10 cellular contexts compared by ENCODE assay signal in the genomic region with DNA sequence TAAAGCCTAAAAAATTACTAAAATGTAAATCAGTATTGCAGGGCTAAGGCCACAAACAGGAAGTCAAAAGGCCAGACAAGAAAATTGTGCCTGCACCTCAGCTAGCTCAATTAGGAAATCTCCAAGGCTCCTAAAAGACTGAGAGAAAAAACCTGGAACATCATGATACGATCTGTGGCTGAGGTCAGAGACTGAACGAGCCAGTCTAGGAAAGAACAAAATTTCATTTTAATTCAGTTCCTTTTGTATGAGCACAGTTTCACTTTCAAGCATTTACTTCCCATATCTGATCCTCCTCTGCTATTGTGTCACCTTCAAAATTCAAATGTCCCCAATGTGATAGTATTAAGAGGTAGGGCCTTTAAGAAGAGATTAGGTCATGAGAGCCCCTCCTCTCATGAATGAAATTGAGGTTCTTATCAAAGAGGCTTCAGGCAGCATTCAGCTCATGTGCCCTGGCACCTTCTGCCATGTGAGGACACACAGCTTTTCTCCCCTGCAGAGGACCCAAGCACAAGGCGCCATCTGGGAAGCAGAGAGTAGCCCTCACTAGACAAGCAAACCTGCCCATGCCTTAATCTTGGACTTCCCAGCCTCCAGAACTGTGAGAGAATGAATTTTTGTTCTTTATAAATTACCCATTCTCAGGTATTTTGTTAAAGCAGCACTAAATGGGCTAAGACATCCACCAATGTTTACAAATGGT. TPM values are rescaled to one million over a fixed set of nuclear protein-coding genes. Genes with fewer than 3 reads are reported as not detected.
DNase-seq lines count a peak whose midpoint lies in the region; FAIRE-seq and TF ChIP-seq lines count a peak whose summit lies in the region.
"Had no signal": no experiment of that assay in that cellular context is flagged by ENCODE, and none has a peak within 500 bp of the region (broad histone marks: within the 10 kb centered on the region; RNA-seq: fewer than 3 reads in every experiment).

No MANE protein-coding gene starts in this region.

- intact Hi-C loops in adrenal gland (cut with DNase I) = no loop called here

- peaks cover 20% of the 10 kb centered on the region for H3K4me1 Mint-ChIP-seq in T-helper 1 cell treated with Interleukin-12 subunit alpha and Interleukin-12 subunit beta and Interleukin-4 antibody, amounts not matched to agents 30 μg/mL and 1 μg/mL, for 36 hours (ENCODE audit: low read depth)

- peaks cover 100% of the 10 kb centered on the region for H3K36me3 ChIP-seq in KOPT-K1 (ENCODE audit: insufficient read depth, low read length)
- peaks cover 0 to 43% of the 10 kb centered on the region in 2 donors for H3K36me3 ChIP-seq in adrenal gland (replicated peaks in 1 of 2)
- peaks cover 36 to 44% (median 38%) of the 10 kb centered on the region in 3 donors for H3K36me3 ChIP-seq in skeletal muscle tissue (ENCODE audit: control insufficient read depth in 3 of 3, insufficient read depth in 3 of 3, low read length in 3 of 3)

- H3K27ac ChIP-seq in KOPT-K1 (ENCODE audit: low read depth, low read length, poor library complexity, severe bottlenecking) = peak overlapping the region; percentile 3
- peak overlapping the region; percentile 30 to 83 (median 51) for H3K27ac ChIP-seq in adrenal gland
- H3K27ac ChIP-seq in skeletal muscle tissue (ENCODE audit: low read depth, low read length) = peak overlapping the region; percentile 41

- no peaks in the 10 kb centered on the region for H3K9me3 Mint-ChIP-seq in T-helper 1 cell treated with Interleukin-12 subunit alpha and Interleukin-12 subunit beta and Interleukin-4 antibody, amounts not matched to agents 30 μg/mL and 1 μg/mL, for 36 hours

- 40 to 56% (median 49%) methylated on average over 3 of the region's 3 CpGs for WGBS in adrenal gland, 4 donors

- FAIRE-seq in HTR-8/SVneo (lab: Jason Lieb, UNC) = no peak

- peak overlapping the region; percentile 5 for H3K4me3 Mint-ChIP-seq in T-helper 1 cell treated with Interleukin-12 subunit alpha and Interleukin-12 subunit beta and Interleukin-4 antibody, amounts not matched to agents 30 μg/mL and 1 μg/mL, for 36 hours

- peak overlapping the region; percentile 70 for H3K27ac Mint-ChIP-seq in T-helper 1 cell treated with Interleukin-12 subunit alpha and Interleukin-12 subunit beta and Interleukin-4 antibody, amounts not matched to agents 30 μg/mL and 1 μg/mL, for 36 hours

- TF ChIP-seq POLR2A in adrenal gland (IDR thresholded peaks at IDR 0.05) = no peak

- H3K4me1 ChIP-seq in adrenal gland (replicated peaks in 1 of 2) (peaks cover 10 to 34% of the 10 kb centered on the region in 2 donors), skeletal muscle tissue (ENCODE audit: control insufficient read depth in 3 of 3, insufficient read depth in 3 of 3, low read length in 3 of 3) (peaks cover 8 to 25% (median 22%) of the 10 kb centered on the region in 3 donors)

- TF ChIP-seq CTCF in adrenal gland (IDR thresholded peaks at IDR 0.05) = no peak

- H3K27me3 ChIP-seq in adrenal gland (no peaks in the 10 kb centered on the region), skeletal muscle tissue (ENCODE audit: control insufficient read depth in 3 of 3, insufficient read depth in 3 of 3, low read length in 3 of 3) (no peaks in the 10 kb centered on the region)

- H3K36me3 Mint-ChIP-seq in T-helper 1 cell treated with Interleukin-12 subunit alpha and Interleukin-12 subunit beta and Interleukin-4 antibody, amounts not matched to agents 30 μg/mL and 1 μg/mL, for 36 hours (ENCODE audit: low read depth) = peaks cover 35% of the 10 kb centered on the region

- DNase-seq in T-helper 1 cell (no peak), adrenal gland (peak in 1 of 7 donors; percentile 62), HTR-8/SVneo (ENCODE audit: insufficient read length, low spot score) (no peak), cerebellum (ENCODE audit: low spot score) (no peak), superior temporal gyrus (ENCODE audit: extremely low spot score) (no peak)
- DNase-seq: cerebellar nuclear complex; stimulated activated CD4-positive, alpha-beta T cell treated with anti-CD3 and anti-CD28 coated beads, Interleukin-4, amount 100 ng/mL, for 24 hours had no signal

- no peak overlapping the region for H3K9ac ChIP-seq in skeletal muscle tissue (ENCODE audit: low read depth in 1 of 3, low read length in 3 of 3)

- no peaks in the 10 kb centered on the region for H3K27me3 Mint-ChIP-seq in T-helper 1 cell treated with Interleukin-12 subunit alpha and Interleukin-12 subunit beta and Interleukin-4 antibody, amounts not matched to agents 30 μg/mL and 1 μg/mL, for 36 hours (ENCODE audit: low read depth)

- H3K9me3 ChIP-seq in KOPT-K1 (ENCODE audit: insufficient read depth, low read length, poor library complexity, severe bottlenecking) (no peaks in the 10 kb centered on the region), adrenal gland (replicated peaks in 1 of 3) (no peaks in the 10 kb centered on the region), skeletal muscle tissue (ENCODE audit: control insufficient read depth in 3 of 3, low read length in 3 of 3) (no peaks in the 10 kb centered on the region)

- H3K4me3 ChIP-seq in adrenal gland (no peak overlapping the region), skeletal muscle tissue (ENCODE audit: low read length in 3 of 3) (no peak overlapping the region)

RNA-seq across cellular contexts. Expression of gene PRKAB1, which starts 14.9 kb away (rescaled TPM):
- total RNA-seq in adrenal gland = 10 to 100 TPM; 21.5 to 75.8 (median 40.3) TPM
- polyA plus RNA-seq in adrenal gland = 10 to 100 TPM; 27.8 to 30.5 (median 29.3) TPM
- total RNA-seq in skeletal muscle tissue = 12.5 TPM
- 18.1 TPM for total RNA-seq in cerebellum
